In genomic region chr17:82457790-82458129, GRCh38 we compare ENCODE assay signal across 8 cellular contexts. TPM values are rescaled to one million over a fixed set of nuclear protein-coding genes. Genes with fewer than 3 reads are reported as not detected.
DNase-seq lines count a peak whose midpoint lies in the region; ATAC-seq, FAIRE-seq and TF ChIP-seq lines count a peak whose summit lies in the region.

No MANE protein-coding gene starts in this region.

- no peak; the same call in 1 of the 2 replicates for TF ChIP-seq POLR2A in GM12892 (IDR thresholded peaks at IDR 0.05; ENCODE audit: low read depth, low read length)

- H3K9me3 ChIP-seq in HUES6 (ENCODE audit: control insufficient read depth, insufficient read depth, low read depth, low read length) (peaks cover 5% of the 10 kb centered on the region; the same call in 1 of the 2 replicates), mucosa of stomach (ENCODE audit: control insufficient read depth, low read length) (no peaks in the 10 kb centered on the region)

- H3K9ac ChIP-seq in HUES6 (ENCODE audit: low read length) (peak overlapping the region; percentile 77), mucosa of stomach (ENCODE audit: low read length) (peak overlapping the region; percentile 99)

- H3K27me3 ChIP-seq in HUES6 (ENCODE audit: control insufficient read depth, insufficient read depth, low read length) (no peaks in the 10 kb centered on the region), mucosa of stomach (ENCODE audit: control insufficient read depth, insufficient read depth, low read length) (no peaks in the 10 kb centered on the region)

- H3K4me1 ChIP-seq in HUES6 (ENCODE audit: control insufficient read depth, insufficient read depth, low read length) = 0 out of 2 replicates have a peak, but pooled peaks cover 4% of the 10 kb centered on the region
- peaks cover 37% of the 10 kb centered on the region for H3K4me1 ChIP-seq in mucosa of stomach (ENCODE audit: control insufficient read depth, insufficient read depth, low read length)

- ATAC-seq in GM18870 (IDR thresholded peaks at IDR 0.05; ENCODE audit: unreplicated experiment) = no peak
- no peak for ATAC-seq in GM18498 (IDR thresholded peaks at IDR 0.05; ENCODE audit: unreplicated experiment)

- no peak for FAIRE-seq in GM12892 (lab: Jason Lieb, UNC)

- DNase-seq in cardiac fibroblast (ENCODE audit: low read depth in 2 of 2) (no peak), nucleus accumbens (lab: John Stamatoyannopoulos, UW) (no peak), GM12892 (ENCODE audit: insufficient read length) (no peak)

- H3K4me3 ChIP-seq in HUES6 (ENCODE audit: low read depth, low read length) (peak overlapping the region; percentile 89), cardiac fibroblast (replicated peaks in 1 of 2; ENCODE audit: low read depth in 2 of 2, low read length in 2 of 2) (peak overlapping the region; percentile 88 to 89), mucosa of stomach (ENCODE audit: low read length) (peak overlapping the region; percentile 54)

- peak overlapping the region; percentile 99 for H3K27ac ChIP-seq in 22Rv1
- H3K27ac ChIP-seq in HUES6 (ENCODE audit: low read depth, low read length) = no peak overlapping the region; the same call in 1 of the 2 replicates

- TF ChIP-seq CTCF in 22Rv1 (IDR thresholded peaks at IDR 0.05) (no peak), cardiac fibroblast (IDR thresholded peaks at IDR 0.05; ENCODE audit: low read depth, low read length) (no peak)

- H3K36me3 ChIP-seq in HUES6 (ENCODE audit: control insufficient read depth, insufficient read depth, low read length) (peaks cover 28% of the 10 kb centered on the region), mucosa of stomach (ENCODE audit: control insufficient read depth, insufficient read depth, low read length) (peaks cover 3% of the 10 kb centered on the region)

RNA-seq across cellular contexts. Expression of gene NARF, which starts 0.8 kb away (rescaled TPM):
- 130 TPM for polyA plus RNA-seq in GM12892 (2012; ENCODE audit: missing spikeins)

RNA-seq across cellular contexts. Expression of gene CYBC1, which starts 7.2 kb away (rescaled TPM):
- polyA plus RNA-seq in GM12892 (2012; ENCODE audit: missing spikeins) = 151 TPM

RNA-seq across cellular contexts. Expression of gene OGFOD3, which starts 39.4 kb away (rescaled TPM):
- 9.3 TPM for polyA plus RNA-seq in GM12892 (2012; ENCODE audit: missing spikeins)

RNA-seq across cellular contexts. Expression of gene HEXD, which starts 39.6 kb away (rescaled TPM):
- polyA plus RNA-seq in GM12892 (2012; ENCODE audit: missing spikeins) = 10.8 TPM
